ENCODE assay signal across 17 cellular contexts in the genomic region with DNA sequence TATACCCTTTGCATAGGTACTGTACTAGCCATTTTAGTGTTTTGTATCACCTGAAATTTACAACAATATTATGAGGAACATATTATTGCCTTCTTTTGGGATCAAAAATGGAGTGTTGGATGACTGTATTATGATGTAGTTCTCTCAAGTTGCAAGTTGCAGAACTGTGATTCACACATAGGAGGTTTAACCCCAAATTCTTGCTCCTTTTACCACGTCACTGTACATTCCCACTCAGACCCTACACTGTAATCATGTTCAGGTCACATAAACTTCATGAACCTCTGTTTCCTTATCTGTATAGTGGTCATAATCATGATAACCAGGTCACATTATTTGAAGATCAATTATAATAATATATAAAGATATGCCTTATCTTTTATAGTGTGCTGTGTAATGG.
DNase-seq lines count a peak whose midpoint lies in the region; ATAC-seq, FAIRE-seq and TF ChIP-seq lines count a peak whose summit lies in the region.
"Had no signal": no experiment of that assay in that cellular context is flagged by ENCODE, and none has a peak within 500 bp of the region (broad histone marks: within the 10 kb centered on the region; RNA-seq: fewer than 3 reads in every experiment).

No MANE protein-coding gene starts in this region.

- DNase-seq in HTR-8/SVneo (ENCODE audit: insufficient read length, low spot score) (no peak), amniotic epithelial cell (ENCODE audit: low read depth) (peak; percentile 16), upper lobe of left lung (no peak), left colon (no peak), Ammon's horn (ENCODE audit: low spot score) (no peak), foreskin keratinocyte (no peak)
- DNase-seq: Caco-2; CD8-positive, alpha-beta memory T cell; DND-41; GDM1; GM23248; Kasumi-1 had no signal

- FAIRE-seq in HTR-8/SVneo (lab: Jason Lieb, UNC), result peak; percentile 60
- FAIRE-seq: A549, H54, K562 had no signal

- H3K36me3 ChIP-seq in upper lobe of left lung, result no peaks in the 10 kb centered on the region
- H3K36me3 ChIP-seq: BLaER1 had no signal

- TF ChIP-seq EP300 in upper lobe of left lung (IDR thresholded peaks at IDR 0.05), result no peak

- no peaks in the 10 kb centered on the region for H3K27me3 ChIP-seq in upper lobe of left lung
- H3K27me3 ChIP-seq in foreskin keratinocyte, result no peaks in the 10 kb centered on the region
- H3K27me3 ChIP-seq: BLaER1 had no signal

- TF ChIP-seq CTCF in upper lobe of left lung (IDR thresholded peaks at IDR 0.05), result no peak
- TF ChIP-seq CTCF in foreskin keratinocyte (conservative IDR thresholded peaks at IDR 0.05), result no peak

- intact Hi-C loops in left colon (cut with DNase I, micrococcal nuclease), result no loop called here

- no peak overlapping the region for H3K4me3 ChIP-seq in upper lobe of left lung
- H3K4me3 ChIP-seq: A549, BLaER1, GM23248, K562 had no signal

- H3K27ac ChIP-seq in upper lobe of left lung (no peak overlapping the region), foreskin keratinocyte (no peak overlapping the region)
- H3K27ac ChIP-seq: A549, BLaER1, GM23248 had no signal

- 60 to 82% methylated on average over 1 of the region's 1 CpG for WGBS in upper lobe of left lung, 2 donors

- no peak for TF ChIP-seq POLR2A in upper lobe of left lung (IDR thresholded peaks at IDR 0.05)

- H3K9me3 ChIP-seq in upper lobe of left lung, result no peaks in the 10 kb centered on the region
- H3K9me3 ChIP-seq: A549, BLaER1, Caco-2 had no signal

- H3K4me1 ChIP-seq in upper lobe of left lung, result no peaks in the 10 kb centered on the region
- no peaks in the 10 kb centered on the region for H3K4me1 ChIP-seq in foreskin keratinocyte
- H3K4me1 ChIP-seq: A549, BLaER1, Caco-2 had no signal

- ATAC-seq in GM18868 (IDR thresholded peaks at IDR 0.05; ENCODE audit: unreplicated experiment), result peak; percentile 2
- ATAC-seq in upper lobe of left lung (ENCODE audit: low FRiP score in 2 of 2), result no peak
- ATAC-seq in left colon, result no peak
- ATAC-seq in foreskin keratinocyte, result no peak
- ATAC-seq: A549, K562 had no signal
